ENCODE assay signal across 1 cellular context in the genomic region with DNA sequence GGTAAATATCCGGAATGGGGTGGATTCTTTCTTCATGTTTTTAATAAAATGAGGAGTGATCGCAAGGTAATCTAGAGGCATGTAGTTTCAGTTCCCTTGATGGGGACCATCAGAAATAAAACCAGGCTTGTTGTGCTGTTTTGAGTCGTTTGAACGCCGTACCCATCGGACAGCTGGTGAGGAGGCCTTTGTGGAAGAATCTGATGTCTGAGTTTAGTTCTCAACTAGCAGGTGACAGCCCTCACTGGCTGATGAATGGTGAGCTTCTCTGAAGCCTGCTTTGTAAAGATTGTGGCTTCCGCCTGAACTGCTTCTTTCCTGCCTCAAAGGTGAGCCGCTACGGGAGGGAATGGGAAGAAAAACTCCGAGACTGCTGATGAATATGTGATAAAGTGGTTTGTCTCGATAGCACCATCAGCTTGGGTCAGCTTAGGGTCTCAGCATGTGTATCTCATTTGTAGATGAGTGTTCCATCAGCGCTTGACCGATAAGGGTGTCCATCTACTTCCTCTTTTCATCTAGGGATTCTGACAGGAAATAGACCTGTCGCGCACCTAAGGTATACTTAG.
TF ChIP-seq lines count a peak whose summit lies in the region.

No MANE protein-coding gene starts in this region.

TF ChIP-seq in K562, 482 proteins besides CTCF, POLR2A, EP300 and RAD21 (continued from another document and continues in another):
- 0 out of 2 replicates have a peak, but pooled peaks have one; percentile 25 for TF ChIP-seq BACH1 (tag; IDR thresholded peaks at IDR 0.05)
- TF ChIP-seq WHSC1 (IDR thresholded peaks at IDR 0.05; ENCODE audit: low read length), result no peak
- TF ChIP-seq, protein P1, sequence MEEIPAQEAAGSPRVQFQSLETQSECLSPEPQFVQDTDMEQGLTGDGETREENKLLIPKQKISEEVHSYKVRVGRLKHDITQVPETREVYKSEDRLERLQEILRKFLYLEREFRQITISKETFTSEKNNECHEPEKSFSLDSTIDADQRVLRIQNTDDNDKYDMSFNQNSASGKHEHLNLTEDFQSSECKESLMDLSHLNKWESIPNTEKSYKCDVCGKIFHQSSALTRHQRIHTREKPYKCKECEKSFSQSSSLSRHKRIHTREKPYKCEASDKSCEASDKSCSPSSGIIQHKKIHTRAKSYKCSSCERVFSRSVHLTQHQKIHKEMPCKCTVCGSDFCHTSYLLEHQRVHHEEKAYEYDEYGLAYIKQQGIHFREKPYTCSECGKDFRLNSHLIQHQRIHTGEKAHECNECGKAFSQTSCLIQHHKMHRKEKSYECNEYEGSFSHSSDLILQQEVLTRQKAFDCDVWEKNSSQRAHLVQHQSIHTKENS (CRISPR knock-in tag; IDR thresholded peaks at IDR 0.05), result no peak
- no peak for TF ChIP-seq ELF4 (CRISPR knock-in tag; IDR thresholded peaks at IDR 0.05)
- TF ChIP-seq ZNF224 (CRISPR knock-in tag; IDR thresholded peaks at IDR 0.05), result no peak
- TF ChIP-seq, protein P2, sequence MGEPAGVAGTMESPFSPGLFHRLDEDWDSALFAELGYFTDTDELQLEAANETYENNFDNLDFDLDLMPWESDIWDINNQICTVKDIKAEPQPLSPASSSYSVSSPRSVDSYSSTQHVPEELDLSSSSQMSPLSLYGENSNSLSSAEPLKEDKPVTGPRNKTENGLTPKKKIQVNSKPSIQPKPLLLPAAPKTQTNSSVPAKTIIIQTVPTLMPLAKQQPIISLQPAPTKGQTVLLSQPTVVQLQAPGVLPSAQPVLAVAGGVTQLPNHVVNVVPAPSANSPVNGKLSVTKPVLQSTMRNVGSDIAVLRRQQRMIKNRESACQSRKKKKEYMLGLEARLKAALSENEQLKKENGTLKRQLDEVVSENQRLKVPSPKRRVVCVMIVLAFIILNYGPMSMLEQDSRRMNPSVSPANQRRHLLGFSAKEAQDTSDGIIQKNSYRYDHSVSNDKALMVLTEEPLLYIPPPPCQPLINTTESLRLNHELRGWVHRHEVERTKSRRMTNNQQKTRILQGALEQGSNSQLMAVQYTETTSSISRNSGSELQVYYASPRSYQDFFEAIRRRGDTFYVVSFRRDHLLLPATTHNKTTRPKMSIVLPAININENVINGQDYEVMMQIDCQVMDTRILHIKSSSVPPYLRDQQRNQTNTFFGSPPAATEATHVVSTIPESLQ (CRISPR knock-in tag; IDR thresholded peaks at IDR 0.05), result no peak
- no peak for TF ChIP-seq ZNF589 (CRISPR knock-in tag; IDR thresholded peaks at IDR 0.05; ENCODE audit: low read depth)
- TF ChIP-seq ZNF551 (CRISPR knock-in tag; IDR thresholded peaks at IDR 0.05), result no peak
- TF ChIP-seq SMC3 (conservative IDR thresholded peaks at IDR 0.05; ENCODE audit: insufficient read depth, low read depth, low read length), result no peak
- no peak for TF ChIP-seq MAFF (IDR thresholded peaks at IDR 0.05; ENCODE audit: low read length)
- TF ChIP-seq HDAC8 (tag; IDR thresholded peaks at IDR 0.05), result no peak
- no peak for TF ChIP-seq YBX1 (IDR thresholded peaks at IDR 0.05)
- no peak for TF ChIP-seq TCF7L2 (IDR thresholded peaks at IDR 0.05; ENCODE audit: low read depth, low read length)
- TF ChIP-seq EZH2 (IDR thresholded peaks at IDR 0.05; ENCODE audit: borderline replicate concordance, low read depth, low read length), result no peak
- TF ChIP-seq NFYB (IDR thresholded peaks at IDR 0.05; ENCODE audit: extremely low read depth, insufficient read length), result no peak
- no peak for TF ChIP-seq MCM2 (IDR thresholded peaks at IDR 0.05; ENCODE audit: low read depth)
- TF ChIP-seq CXXC5 (CRISPR knock-in tag; IDR thresholded peaks at IDR 0.05), result peak; percentile 77
- no peak; a peak in 1 of 4 replicates for TF ChIP-seq FOXK2 (conservative IDR thresholded peaks at IDR 0.05 in 1 of 2, IDR thresholded peaks at IDR 0.05 in 1 of 2; ENCODE audit: low read depth in 2 of 2)
- TF ChIP-seq CEBPB (tag; IDR thresholded peaks at IDR 0.05), result no peak
- TF ChIP-seq HMGN3 (IDR thresholded peaks at IDR 0.05; ENCODE audit: borderline replicate concordance, extremely low read depth, insufficient read length, low read depth, low read length), result no peak
- TF ChIP-seq CAMTA2 (CRISPR knock-in tag; conservative IDR thresholded peaks at IDR 0.05), result no peak
- TF ChIP-seq ZFX (CRISPR knock-in tag; IDR thresholded peaks at IDR 0.05), result no peak
- TF ChIP-seq HNRNPUL1 (IDR thresholded peaks at IDR 0.05; ENCODE audit: low read length), result no peak
- peak; percentile 59; the same call in 1 of the 2 replicates for TF ChIP-seq AFF4 (CRISPR knock-in tag; IDR thresholded peaks at IDR 0.05)
- no peak for TF ChIP-seq NFE2 (IDR thresholded peaks at IDR 0.05; ENCODE audit: low read depth)
- no peak for TF ChIP-seq TAF9B (IDR thresholded peaks at IDR 0.05; ENCODE audit: partially characterized antibody)
- TF ChIP-seq, protein P3, sequence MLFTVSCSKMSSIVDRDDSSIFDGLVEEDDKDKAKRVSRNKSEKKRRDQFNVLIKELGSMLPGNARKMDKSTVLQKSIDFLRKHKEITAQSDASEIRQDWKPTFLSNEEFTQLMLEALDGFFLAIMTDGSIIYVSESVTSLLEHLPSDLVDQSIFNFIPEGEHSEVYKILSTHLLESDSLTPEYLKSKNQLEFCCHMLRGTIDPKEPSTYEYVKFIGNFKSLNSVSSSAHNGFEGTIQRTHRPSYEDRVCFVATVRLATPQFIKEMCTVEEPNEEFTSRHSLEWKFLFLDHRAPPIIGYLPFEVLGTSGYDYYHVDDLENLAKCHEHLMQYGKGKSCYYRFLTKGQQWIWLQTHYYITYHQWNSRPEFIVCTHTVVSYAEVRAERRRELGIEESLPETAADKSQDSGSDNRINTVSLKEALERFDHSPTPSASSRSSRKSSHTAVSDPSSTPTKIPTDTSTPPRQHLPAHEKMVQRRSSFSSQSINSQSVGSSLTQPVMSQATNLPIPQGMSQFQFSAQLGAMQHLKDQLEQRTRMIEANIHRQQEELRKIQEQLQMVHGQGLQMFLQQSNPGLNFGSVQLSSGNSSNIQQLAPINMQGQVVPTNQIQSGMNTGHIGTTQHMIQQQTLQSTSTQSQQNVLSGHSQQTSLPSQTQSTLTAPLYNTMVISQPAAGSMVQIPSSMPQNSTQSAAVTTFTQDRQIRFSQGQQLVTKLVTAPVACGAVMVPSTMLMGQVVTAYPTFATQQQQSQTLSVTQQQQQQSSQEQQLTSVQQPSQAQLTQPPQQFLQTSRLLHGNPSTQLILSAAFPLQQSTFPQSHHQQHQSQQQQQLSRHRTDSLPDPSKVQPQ (CRISPR knock-in tag; IDR thresholded peaks at IDR 0.05; ENCODE audit: borderline replicate concordance), result no peak
- TF ChIP-seq DEAF1 (CRISPR knock-in tag; IDR thresholded peaks at IDR 0.05), result no peak
- no peak for TF ChIP-seq OTX1 (CRISPR knock-in tag; IDR thresholded peaks at IDR 0.05)
- TF ChIP-seq, protein P4, sequence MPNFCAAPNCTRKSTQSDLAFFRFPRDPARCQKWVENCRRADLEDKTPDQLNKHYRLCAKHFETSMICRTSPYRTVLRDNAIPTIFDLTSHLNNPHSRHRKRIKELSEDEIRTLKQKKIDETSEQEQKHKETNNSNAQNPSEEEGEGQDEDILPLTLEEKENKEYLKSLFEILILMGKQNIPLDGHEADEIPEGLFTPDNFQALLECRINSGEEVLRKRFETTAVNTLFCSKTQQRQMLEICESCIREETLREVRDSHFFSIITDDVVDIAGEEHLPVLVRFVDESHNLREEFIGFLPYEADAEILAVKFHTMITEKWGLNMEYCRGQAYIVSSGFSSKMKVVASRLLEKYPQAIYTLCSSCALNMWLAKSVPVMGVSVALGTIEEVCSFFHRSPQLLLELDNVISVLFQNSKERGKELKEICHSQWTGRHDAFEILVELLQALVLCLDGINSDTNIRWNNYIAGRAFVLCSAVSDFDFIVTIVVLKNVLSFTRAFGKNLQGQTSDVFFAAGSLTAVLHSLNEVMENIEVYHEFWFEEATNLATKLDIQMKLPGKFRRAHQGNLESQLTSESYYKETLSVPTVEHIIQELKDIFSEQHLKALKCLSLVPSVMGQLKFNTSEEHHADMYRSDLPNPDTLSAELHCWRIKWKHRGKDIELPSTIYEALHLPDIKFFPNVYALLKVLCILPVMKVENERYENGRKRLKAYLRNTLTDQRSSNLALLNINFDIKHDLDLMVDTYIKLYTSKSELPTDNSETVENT (CRISPR knock-in tag; IDR thresholded peaks at IDR 0.05), result no peak
- no peak for TF ChIP-seq SAFB (IDR thresholded peaks at IDR 0.05; ENCODE audit: borderline replicate concordance, low read depth, low read length)
- TF ChIP-seq FOXA3 (CRISPR knock-in tag; conservative IDR thresholded peaks at IDR 0.05 in 1 of 2, IDR thresholded peaks at IDR 0.05 in 1 of 2), result no peak
- TF ChIP-seq NCOR1 (IDR thresholded peaks at IDR 0.05), result peak; percentile 86
- TF ChIP-seq, protein P5, sequence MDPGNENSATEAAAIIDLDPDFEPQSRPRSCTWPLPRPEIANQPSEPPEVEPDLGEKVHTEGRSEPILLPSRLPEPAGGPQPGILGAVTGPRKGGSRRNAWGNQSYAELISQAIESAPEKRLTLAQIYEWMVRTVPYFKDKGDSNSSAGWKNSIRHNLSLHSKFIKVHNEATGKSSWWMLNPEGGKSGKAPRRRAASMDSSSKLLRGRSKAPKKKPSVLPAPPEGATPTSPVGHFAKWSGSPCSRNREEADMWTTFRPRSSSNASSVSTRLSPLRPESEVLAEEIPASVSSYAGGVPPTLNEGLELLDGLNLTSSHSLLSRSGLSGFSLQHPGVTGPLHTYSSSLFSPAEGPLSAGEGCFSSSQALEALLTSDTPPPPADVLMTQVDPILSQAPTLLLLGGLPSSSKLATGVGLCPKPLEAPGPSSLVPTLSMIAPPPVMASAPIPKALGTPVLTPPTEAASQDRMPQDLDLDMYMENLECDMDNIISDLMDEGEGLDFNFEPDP (CRISPR knock-in tag; IDR thresholded peaks at IDR 0.05), result no peak
- no peak for TF ChIP-seq SP2 (IDR thresholded peaks at IDR 0.05; ENCODE audit: extremely low read depth, low read depth, low read length, poor library complexity, severe bottlenecking)
- TF ChIP-seq, protein P6, sequence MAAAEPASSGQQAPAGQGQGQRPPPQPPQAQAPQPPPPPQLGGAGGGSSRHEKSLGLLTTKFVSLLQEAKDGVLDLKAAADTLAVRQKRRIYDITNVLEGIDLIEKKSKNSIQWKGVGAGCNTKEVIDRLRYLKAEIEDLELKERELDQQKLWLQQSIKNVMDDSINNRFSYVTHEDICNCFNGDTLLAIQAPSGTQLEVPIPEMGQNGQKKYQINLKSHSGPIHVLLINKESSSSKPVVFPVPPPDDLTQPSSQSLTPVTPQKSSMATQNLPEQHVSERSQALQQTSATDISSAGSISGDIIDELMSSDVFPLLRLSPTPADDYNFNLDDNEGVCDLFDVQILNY (CRISPR knock-in tag; IDR thresholded peaks at IDR 0.05), result no peak
